ENCODE assay signal across 15 cellular contexts in the genomic region with DNA sequence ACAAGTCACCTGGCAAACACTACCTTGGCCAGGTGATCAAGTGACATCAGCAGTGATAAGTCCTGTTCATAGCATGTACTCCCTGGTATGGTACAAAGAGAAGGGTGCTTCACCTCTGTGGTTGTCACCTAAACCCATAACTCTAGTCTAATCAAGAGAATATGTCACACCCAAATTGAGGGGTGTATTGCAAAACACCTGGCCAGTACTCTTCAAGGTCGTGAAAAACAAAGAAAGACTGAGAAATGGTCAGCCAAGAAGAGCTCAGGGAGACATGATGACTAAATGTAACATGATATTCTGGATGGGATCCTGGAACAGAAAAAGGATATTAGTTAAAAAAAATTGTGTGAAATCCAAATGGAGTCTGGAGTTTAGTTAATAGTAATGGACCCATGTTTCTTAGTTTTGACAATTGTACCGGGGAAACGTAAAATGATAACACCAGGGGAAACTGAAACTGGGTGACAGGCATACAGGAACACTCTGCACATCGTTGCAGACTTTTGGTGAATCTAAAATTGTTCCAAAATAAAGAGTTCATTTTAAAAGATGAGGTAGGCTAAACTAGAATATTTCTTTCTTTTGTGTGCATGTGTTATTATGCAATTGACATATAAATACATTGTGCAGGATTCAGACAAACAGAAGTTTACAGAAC.
A peak's percentile ranks its signal among the peaks of the same experiment; 100 is the strongest.
DNase-seq lines count a peak whose midpoint lies in the region; ATAC-seq and TF ChIP-seq lines count a peak whose summit lies in the region.
"Had no signal": no experiment of that assay in that cellular context is flagged by ENCODE, and none has a peak within 500 bp of the region (broad histone marks: within the 10 kb centered on the region; RNA-seq: fewer than 3 reads in every experiment).

No MANE protein-coding gene starts in this region.

- peak; percentile 58 for ATAC-seq in activated T-helper 17 cell treated with anti-CD3 and anti-CD28 coated beads, Interleukin-2, amount 50 U/mL, for 72 hours (replicated peaks)
- ATAC-seq in GM21576 (IDR thresholded peaks at IDR 0.05; ENCODE audit: unreplicated experiment), result no peak
- no peak for ATAC-seq in GM18498 (IDR thresholded peaks at IDR 0.05; ENCODE audit: unreplicated experiment)
- ATAC-seq: esophagus mucosa, mucosa of descending colon had no signal

- H3K27me3 Mint-ChIP-seq in activated T-helper 17 cell treated with anti-CD3 and anti-CD28 coated beads, Interleukin-2, amount 50 U/mL, for 72 hours, result no peaks in the 10 kb centered on the region

- H3K9me3 ChIP-seq in HEK293 (ENCODE audit: control insufficient read depth, insufficient read depth, low read depth, low read length), result no peaks in the 10 kb centered on the region
- H3K9me3 ChIP-seq: colonic mucosa, mucosa of descending colon had no signal

- TF ChIP-seq CTCF in AG10803 (conservative IDR thresholded peaks at IDR 0.05; ENCODE audit: low read length) (no peak), HEK293 (tag by site-specific recombination; IDR thresholded peaks at IDR 0.05) (no peak)

- peak; percentile 69 for DNase-seq in AG10803 (ENCODE audit: low read depth)
- peak; percentile 74 for DNase-seq in iris pigment epithelial cell (ENCODE audit: low read depth)
- no peak for DNase-seq in hippocampal formation (lab: John Stamatoyannopoulos, UW)
- no peak for DNase-seq in hypothalamus (lab: John Stamatoyannopoulos, UW)
- DNase-seq: activated naive CD8-positive, alpha-beta T cell treated with anti-CD3 and anti-CD28 coated beads for 36 hours; colonic mucosa; DND-41; mucosa of descending colon; NCI-H1930; WERI-Rb-1 had no signal

- H3K9me3 Mint-ChIP-seq in activated T-helper 17 cell treated with anti-CD3 and anti-CD28 coated beads, Interleukin-2, amount 50 U/mL, for 72 hours, result peaks cover 4% of the 10 kb centered on the region
- H3K9me3 Mint-ChIP-seq: activated naive CD8-positive, alpha-beta T cell treated with anti-CD3 and anti-CD28 coated beads for 36 hours had no signal

- H3K4me3 Mint-ChIP-seq in activated T-helper 17 cell treated with anti-CD3 and anti-CD28 coated beads, Interleukin-2, amount 50 U/mL, for 72 hours, result peak overlapping the region; percentile 24
- H3K4me3 Mint-ChIP-seq: activated naive CD8-positive, alpha-beta T cell treated with anti-CD3 and anti-CD28 coated beads for 36 hours had no signal

- H3K27ac Mint-ChIP-seq in activated T-helper 17 cell treated with anti-CD3 and anti-CD28 coated beads, Interleukin-2, amount 50 U/mL, for 72 hours, result peak overlapping the region; percentile 1
- H3K27ac Mint-ChIP-seq: activated naive CD8-positive, alpha-beta T cell treated with anti-CD3 and anti-CD28 coated beads for 36 hours had no signal

- no peak overlapping the region for H3K27ac ChIP-seq in HEK293 (ENCODE audit: extremely low read depth, low read depth, low read length)
- H3K27ac ChIP-seq: colonic mucosa, WERI-Rb-1 had no signal

- CTCF ChIA-PET in HEK293 (lab: Yijun Ruan, JAX), result interaction anchor here (0.6 to 1.4 kb wide), 3 partner anchors 14 to 174 kb away, joined by 3 to 6 read pairs (median 5); no protein-coding TSS in a partner anchor

- H3K4me3 ChIP-seq in AG10803 (ENCODE audit: low read length), result no peak overlapping the region
- H3K4me3 ChIP-seq in HEK293 (ENCODE audit: low read depth, low read length), result no peak overlapping the region
- H3K4me3 ChIP-seq: colonic mucosa, mucosa of descending colon had no signal

- peaks cover 9% of the 10 kb centered on the region for H3K4me1 Mint-ChIP-seq in activated T-helper 17 cell treated with anti-CD3 and anti-CD28 coated beads, Interleukin-2, amount 50 U/mL, for 72 hours

- H3K36me3 Mint-ChIP-seq in activated T-helper 17 cell treated with anti-CD3 and anti-CD28 coated beads, Interleukin-2, amount 50 U/mL, for 72 hours (ENCODE audit: low read depth), result no peaks in the 10 kb centered on the region
- H3K36me3 Mint-ChIP-seq: activated naive CD8-positive, alpha-beta T cell treated with anti-CD3 and anti-CD28 coated beads for 36 hours had no signal

- POLR2A ChIA-PET in HEK293 (lab: Yijun Ruan, JAX), result no interaction called here

- H3K4me1 ChIP-seq in HEK293 (ENCODE audit: control insufficient read depth, insufficient read depth, low read length), result peaks cover 9% of the 10 kb centered on the region
- H3K4me1 ChIP-seq: colonic mucosa had no signal

- no peaks in the 10 kb centered on the region for H3K36me3 ChIP-seq in HEK293 (ENCODE audit: control insufficient read depth in 2 of 2, insufficient read depth in 1 of 2, low read length in 2 of 2)
- H3K36me3 ChIP-seq: colonic mucosa, WERI-Rb-1 had no signal

TF ChIP-seq in HEK293, 187 proteins besides CTCF, POLR2A, EP300 and RAD21:
- TF ChIP-seq ZNF596 (tag by site-specific recombination; IDR thresholded peaks at IDR 0.05) (no peak), ZNF416 (tag by site-specific recombination; IDR thresholded peaks at IDR 0.05) (no peak), KLF17 (tag by site-specific recombination; IDR thresholded peaks at IDR 0.05) (no peak), ZNF707 (tag by site-specific recombination; IDR thresholded peaks at IDR 0.05) (peak; percentile 59; the same call in 1 of the 2 replicates)
- TF ChIP-seq, protein P1, sequence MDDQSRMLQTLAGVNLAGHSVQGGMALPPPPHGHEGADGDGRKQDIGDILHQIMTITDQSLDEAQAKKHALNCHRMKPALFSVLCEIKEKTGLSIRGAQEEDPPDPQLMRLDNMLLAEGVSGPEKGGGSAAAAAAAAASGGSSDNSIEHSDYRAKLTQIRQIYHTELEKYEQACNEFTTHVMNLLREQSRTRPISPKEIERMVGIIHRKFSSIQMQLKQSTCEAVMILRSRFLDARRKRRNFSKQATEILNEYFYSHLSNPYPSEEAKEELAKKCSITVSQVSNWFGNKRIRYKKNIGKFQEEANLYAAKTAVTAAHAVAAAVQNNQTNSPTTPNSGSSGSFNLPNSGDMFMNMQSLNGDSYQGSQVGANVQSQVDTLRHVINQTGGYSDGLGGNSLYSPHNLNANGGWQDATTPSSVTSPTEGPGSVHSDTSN (CRISPR knock-in tag; IDR thresholded peaks at IDR 0.05), result no peak
- TF ChIP-seq, protein P2, sequence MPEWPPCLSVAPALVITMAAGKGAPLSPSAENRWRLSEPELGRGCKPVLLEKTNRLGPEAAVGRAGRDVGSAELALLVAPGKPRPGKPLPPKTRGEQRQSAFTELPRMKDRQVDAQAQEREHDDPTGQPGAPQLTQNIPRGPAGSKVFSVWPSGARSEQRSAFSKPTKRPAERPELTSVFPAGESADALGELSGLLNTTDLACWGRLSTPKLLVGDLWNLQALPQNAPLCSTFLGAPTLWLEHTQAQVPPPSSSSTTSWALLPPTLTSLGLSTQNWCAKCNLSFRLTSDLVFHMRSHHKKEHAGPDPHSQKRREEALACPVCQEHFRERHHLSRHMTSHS (tag by site-specific recombination; IDR thresholded peaks at IDR 0.05), result no peak

Comparison
In these comparisons a context has a peak if more than half of its experiments do, and no peak if none do; other contexts are left out.
1. DNase-seq: peak in AG10803 (single experiment) and iris pigment epithelial cell (single experiment); none in hippocampal formation (0 of 2) and hypothalamus (0 of 51).